ENCODE assay signal across 21 cellular contexts in the genomic region with DNA sequence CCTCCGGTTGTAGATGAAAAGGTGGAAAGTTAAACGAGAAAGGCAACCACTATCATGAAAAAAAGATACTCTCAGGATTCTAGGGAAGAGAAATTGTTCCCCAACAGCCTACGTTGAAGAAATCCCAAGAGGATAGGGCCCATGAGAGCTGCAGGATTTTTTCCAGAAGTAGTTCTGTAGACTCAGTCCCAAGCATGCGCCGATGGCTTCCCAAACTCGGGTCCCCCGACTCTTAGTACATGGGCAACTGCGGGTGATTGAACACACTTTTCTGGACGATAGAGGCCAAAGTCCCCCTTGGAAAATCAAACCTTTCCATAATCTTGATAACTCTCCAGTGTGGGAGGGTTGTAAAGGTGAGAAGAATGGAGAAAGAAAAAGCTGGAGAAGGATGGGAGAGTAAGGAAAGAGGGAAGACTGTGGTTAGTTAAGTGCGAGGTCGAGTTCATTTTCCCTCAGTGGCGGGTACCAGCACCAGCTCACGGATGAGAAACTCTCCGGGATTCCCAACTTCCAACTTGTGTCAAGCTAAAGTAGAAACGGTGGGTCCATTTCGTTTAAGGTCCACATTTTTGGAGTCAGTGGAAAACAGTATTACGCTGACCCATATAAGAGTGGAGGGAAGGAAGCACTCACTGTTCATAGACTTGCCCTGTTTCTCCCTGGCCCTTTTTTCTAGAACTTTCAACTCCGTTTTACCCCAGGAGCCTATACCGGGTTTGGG. TPM values are rescaled to one million over a fixed set of nuclear protein-coding genes. Genes with fewer than 3 reads are reported as not detected.
A peak's percentile ranks its signal among the peaks of the same experiment; 100 is the strongest.
DNase-seq lines count a peak whose midpoint lies in the region; ATAC-seq lines count a peak whose summit lies in the region.
"Had no signal": no experiment of that assay in that cellular context is flagged by ENCODE, and none has a peak within 500 bp of the region (broad histone marks: within the 10 kb centered on the region; RNA-seq: fewer than 3 reads in every experiment).

No MANE protein-coding gene starts in this region.

- no peak overlapping the region for H4K8ac ChIP-seq in mesendoderm (ENCODE audit: low read depth, low read length)

- 2 to 3% methylated on average over 18 to 19 of the region's 19 CpGs for WGBS in ectodermal cell, 2 experiments
- WGBS in mesendoderm (ENCODE audit: extremely low coverage, insufficient coverage, low lambda C conversion rate): no CpG with 5 or more reads among the region's 19 CpGs

- H2BK5ac ChIP-seq in mesendoderm (ENCODE audit: low read length): no peak overlapping the region

- no peak overlapping the region for H3K4ac ChIP-seq in mesendoderm (ENCODE audit: low read depth, low read length)

- H2AK5ac ChIP-seq in mesendoderm (ENCODE audit: low read length): no peak overlapping the region

- H3K27ac ChIP-seq in ectodermal cell (ENCODE audit: insufficient read depth, low read depth, low read length, poor library complexity, severe bottlenecking) (no peak overlapping the region), mesendoderm (ENCODE audit: low read depth, low read length) (no peak overlapping the region)
- H3K27ac ChIP-seq: A549, cardiac muscle cell, upper lobe of right lung had no signal

- H3K36me3 ChIP-seq in ectodermal cell (ENCODE audit: control insufficient read depth, insufficient read depth, low read length) (no peaks in the 10 kb centered on the region), mesendoderm (ENCODE audit: control insufficient read depth, insufficient read depth, low read length) (no peaks in the 10 kb centered on the region)
- H3K36me3 ChIP-seq: cardiac muscle cell, upper lobe of right lung had no signal

- H3K4me2 ChIP-seq in mesendoderm (ENCODE audit: low read length): peak overlapping the region; percentile 43
- H3K4me2 ChIP-seq: A549 had no signal

- no peaks in the 10 kb centered on the region for H3K9me3 ChIP-seq in ectodermal cell (ENCODE audit: control insufficient read depth, low read length)
- H3K9me3 ChIP-seq: A549, upper lobe of right lung had no signal

- peaks cover 30% of the 10 kb centered on the region for H3K4me1 ChIP-seq in ectodermal cell (ENCODE audit: control insufficient read depth, insufficient read depth, low read length)
- peaks cover 10% of the 10 kb centered on the region for H3K4me1 ChIP-seq in mesendoderm (ENCODE audit: control insufficient read depth, low read depth, low read length)
- H3K4me1 ChIP-seq: A549 had no signal

- no peaks in the 10 kb centered on the region for H3K79me2 ChIP-seq in mesendoderm (ENCODE audit: control insufficient read depth, insufficient read depth, low read length)

- ATAC-seq in HG02938 (IDR thresholded peaks at IDR 0.05; ENCODE audit: unreplicated experiment): no peak
- ATAC-seq: A549; activated naive CD4-positive, alpha-beta T cell treated with anti-CD3 and anti-CD28 coated beads, Interleukin-2, amount 50 U/mL, for 72 hours; HCT116; upper lobe of right lung had no signal

- H3K18ac ChIP-seq in mesendoderm (ENCODE audit: low read length): no peak overlapping the region

- H3K9ac ChIP-seq in mesendoderm (ENCODE audit: low read length): no peak overlapping the region

- H2BK120ac ChIP-seq in mesendoderm (ENCODE audit: low read depth, low read length): no peak overlapping the region

- H3K27me3 ChIP-seq in ectodermal cell (ENCODE audit: control insufficient read depth, insufficient read depth, low read length, poor library complexity, severe bottlenecking) (peaks cover 87% of the 10 kb centered on the region), mesendoderm (ENCODE audit: insufficient read depth, low read length, poor library complexity) (peaks cover 54% of the 10 kb centered on the region)

- H3K4me3 ChIP-seq in ectodermal cell (ENCODE audit: insufficient read depth, low read depth, low read length) (peak overlapping the region; percentile 18), mesendoderm (ENCODE audit: low read length) (no peak overlapping the region)
- H3K4me3 ChIP-seq: A549, cardiac muscle cell, lung, upper lobe of right lung had no signal

- DNase-seq in AG08396 (ENCODE audit: low spot score) (peak; percentile 7), HuH-7.5 (ENCODE audit: low spot score) (peak; percentile 56), mesendoderm (no peak), ecto neural progenitor cell (ENCODE audit: low spot score) (no peak), iPS-NIHi7 (ENCODE audit: extremely low spot score) (no peak), NCI-H2081 treated with DMSO at 0.1 percent for 48 hours (lab: John Stamatoyannopoulos, UW) (no peak)
- DNase-seq: activated CD4-positive, alpha-beta memory T cell treated with anti-CD3 and anti-CD28 coated beads, Interleukin-2, amount 10 ng/mL, durations not matched to agents 7 days and 5 days; activated T-cell treated with anti-CD3 and anti-CD28 coated beads, Interleukin-2, amount 50 U/mL, for 4 hours; naive B cell; NCI-H1930; NCI-H510A; stimulated activated CD4-positive, alpha-beta T cell treated with anti-CD3 and anti-CD28 coated beads, Interleukin-15, amount 100 ng/mL, for 24 hours; stimulated activated naive CD4-positive, alpha-beta T cell treated with Interleukin-2 at 50 U/mL for 16 hours; upper lobe of right lung had no signal

- no peak overlapping the region for H3K56ac ChIP-seq in mesendoderm (ENCODE audit: low read length)

- H2BK15ac ChIP-seq in mesendoderm (replicated peaks; ENCODE audit: low read depth): no peak overlapping the region

- H4K5ac ChIP-seq in mesendoderm (ENCODE audit: low read length): no peak overlapping the region

- H3K79me1 ChIP-seq in mesendoderm (ENCODE audit: low read length): no peaks in the 10 kb centered on the region

- H3K23ac ChIP-seq in mesendoderm (ENCODE audit: low read length): peak overlapping the region; percentile 38

RNA-seq across cellular contexts. Expression of gene ZIC1, which starts 14.6 kb away (rescaled TPM):
- 58.5 TPM for polyA plus RNA-seq in ectodermal cell (2013, experiment 1 of 4)
- polyA plus RNA-seq in ectodermal cell (2013, experiment 2 of 4): 54.0 TPM
- 71.2 TPM for polyA plus RNA-seq in ectodermal cell (2013, experiment 3 of 4)
- 92.7 TPM for polyA plus RNA-seq in ectodermal cell (2013, experiment 4 of 4)
- 1.0 TPM for polyA plus RNA-seq in mesendoderm (2013, experiment 1 of 2)
- 0.84 TPM for polyA plus RNA-seq in mesendoderm (2013, experiment 2 of 2)

RNA-seq across cellular contexts. Expression of gene ZIC4, which starts 17.4 kb away (rescaled TPM):
- polyA plus RNA-seq in ectodermal cell (2013, experiment 1 of 4): 9.1 TPM
- 9.3 TPM for polyA plus RNA-seq in ectodermal cell (2013, experiment 2 of 4)
- polyA plus RNA-seq in ectodermal cell (2013, experiment 3 of 4): 10.2 TPM
- 14.1 TPM for polyA plus RNA-seq in ectodermal cell (2013, experiment 4 of 4)
- 0.01 TPM for polyA plus RNA-seq in mesendoderm (2013, experiment 1 of 2)
- polyA plus RNA-seq in mesendoderm (2013, experiment 2 of 2): 0.01 TPM
- polyA plus RNA-seq: A549, cardiac muscle cell, lung had no signal

Comparison
In these comparisons a context has a peak if more than half of its experiments do, and no peak if none do; other contexts are left out.
1. DNase-seq: peak in AG08396 (single experiment) and HuH-7.5 (single experiment); none in mesendoderm (single experiment), ecto neural progenitor cell (single experiment), iPS-NIHi7 (single experiment) and NCI-H2081 treated with DMSO at 0.1 percent for 48 hours (single experiment).